In the genomic region with DNA sequence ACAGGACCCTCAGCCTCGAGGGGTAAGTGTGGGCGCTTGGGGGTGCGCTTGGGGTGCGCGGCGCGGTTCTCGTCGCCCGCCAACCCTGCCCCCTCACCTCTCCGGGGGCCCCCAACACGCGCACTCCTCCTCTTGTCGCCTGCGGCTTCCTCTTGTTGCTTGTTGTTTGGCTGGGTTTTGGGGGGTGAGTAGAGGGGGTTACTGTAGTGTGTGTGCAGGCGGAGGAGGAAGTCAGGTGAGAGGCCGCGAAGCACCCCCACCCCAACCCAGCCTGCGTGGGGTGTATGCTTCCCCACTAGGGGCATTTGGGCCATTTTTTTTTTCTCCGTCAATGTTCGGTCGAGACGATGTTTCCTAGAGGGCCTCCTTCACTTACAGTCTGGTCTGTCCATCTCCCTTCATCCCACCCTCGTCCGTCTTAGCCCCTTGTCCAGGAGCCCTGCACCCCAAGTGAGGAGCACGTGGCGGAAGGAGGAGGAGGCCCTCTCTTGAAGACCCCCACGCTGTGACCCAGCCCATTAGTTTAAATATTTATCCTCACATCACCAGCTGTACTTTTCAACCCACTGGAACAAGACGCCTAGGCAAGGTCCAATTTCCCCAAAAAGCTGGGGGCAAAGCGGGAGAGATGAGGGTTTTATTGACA, we compare ENCODE assay signal across 8 cellular contexts. TPM values are rescaled to one million over a fixed set of nuclear protein-coding genes. Genes with fewer than 3 reads are reported as not detected.
A peak's percentile ranks its signal among the peaks of the same experiment; 100 is the strongest.
DNase-seq lines count a peak whose midpoint lies in the region; ATAC-seq and FAIRE-seq lines count a peak whose summit lies in the region.

No MANE protein-coding gene starts in this region.

- peak overlapping the region; percentile 55 to 95 (median 89); a peak in 21 of 22 replicates for H3K27ac ChIP-seq in BLaER1 treated with 17β-estradiol and CSF1 and Interleukin-3, amounts not matched to agents 10 nM and 100 nM
- H3K27ac ChIP-seq in right cardiac atrium (ENCODE audit: low read length) (no peak overlapping the region), small intestine (ENCODE audit: low read depth in 1 of 2, low read length in 1 of 2) (peak overlapping the region in 1 of 2 donors; percentile 43)

- no peak for FAIRE-seq in small intestine (lab: Jason Lieb, UNC)

- peaks cover 9 to 19% (median 18%) of the 10 kb centered on the region in 11 experiments; a peak in 18 of 22 replicates for H3K27me3 ChIP-seq in BLaER1 treated with 17β-estradiol and CSF1 and Interleukin-3, amounts not matched to agents 10 nM and 100 nM
- H3K27me3 ChIP-seq in right cardiac atrium (ENCODE audit: control insufficient read depth, insufficient read depth): no peaks in the 10 kb centered on the region
- peaks cover 0 to 2% of the 10 kb centered on the region in 2 donors for H3K27me3 ChIP-seq in small intestine (ENCODE audit: control insufficient read depth in 2 of 2, insufficient read depth in 2 of 2, low read length in 2 of 2)

- peaks cover 58% of the 10 kb centered on the region for H3K36me3 Mint-ChIP-seq in activated T-helper 1 cell treated with anti-CD3 and anti-CD28 coated beads, Interleukin-12 subunit alpha, Interleukin-12 subunit beta, Interleukin-2, Interleukin-4 antibody, amounts not matched to agents 30 ng/mL and 10 ng/mL and 1 ng/mL, durations not matched to agents 14 hours and 24 hours and 36 hours (ENCODE audit: low read depth)

- H3K4me1 ChIP-seq in BLaER1 treated with 17β-estradiol and CSF1 and Interleukin-3, amounts not matched to agents 10 nM and 100 nM: peaks cover 34 to 49% (median 40%) of the 10 kb centered on the region in 10 experiments
- no peaks in the 10 kb centered on the region for H3K4me1 ChIP-seq in right cardiac atrium (ENCODE audit: control insufficient read depth, insufficient read depth, low read length)
- H3K4me1 ChIP-seq in small intestine (ENCODE audit: control insufficient read depth in 2 of 2, insufficient read depth in 1 of 2, low read depth in 1 of 2, low read length in 1 of 2): peaks cover 0 to 2% of the 10 kb centered on the region in 2 donors

- H3K4me2 ChIP-seq in BLaER1 treated with 17β-estradiol and CSF1 and Interleukin-3, amounts not matched to agents 10 nM and 100 nM: peak overlapping the region; percentile 83 to 98 (median 91)

- peaks cover 53% of the 10 kb centered on the region for H3K4me1 Mint-ChIP-seq in activated T-helper 1 cell treated with anti-CD3 and anti-CD28 coated beads, Interleukin-12 subunit alpha, Interleukin-12 subunit beta, Interleukin-2, Interleukin-4 antibody, amounts not matched to agents 30 ng/mL and 10 ng/mL and 1 ng/mL, durations not matched to agents 14 hours and 24 hours and 36 hours (ENCODE audit: low read depth)

- peak overlapping the region; percentile 82 to 95 (median 90) for H3K4me3 ChIP-seq in BLaER1 treated with 17β-estradiol and CSF1 and Interleukin-3, amounts not matched to agents 10 nM and 100 nM
- peak overlapping the region; percentile 75 for H3K4me3 ChIP-seq in right cardiac atrium (ENCODE audit: low read length)
- peak overlapping the region; percentile 55 to 59 for H3K4me3 ChIP-seq in small intestine (ENCODE audit: low read depth in 1 of 2, low read length in 2 of 2)

- peaks cover 0 to 46% (median 16%) of the 10 kb centered on the region in 11 experiments; a peak in 11 of 22 replicates for H4K20me1 ChIP-seq in BLaER1 treated with 17β-estradiol and CSF1 and Interleukin-3, amounts not matched to agents 10 nM and 100 nM

- intact Hi-C loops in activated T-helper 1 cell treated with anti-CD3 and anti-CD28 coated beads, Interleukin-12 subunit alpha, Interleukin-12 subunit beta, Interleukin-2, Interleukin-4 antibody, amounts not matched to agents 30 ng/mL and 10 ng/mL and 1 ng/mL, durations not matched to agents 14 hours and 24 hours and 36 hours (cut with micrococcal nuclease): loop anchor here (1.0 to 5.0 kb wide), 8 partner anchors 57 to 703 kb away; partner anchors contain the start of gene TBC1D5
- intact Hi-C loops in right cardiac atrium (cut with DNase I): no loop called here

- peak; percentile 69 for DNase-seq in NOMO-1 treated with dmso at 0.1 percent for 144 hours (lab: John Stamatoyannopoulos, UW; ENCODE audit: unreplicated experiment)
- peak; percentile 71 for DNase-seq in activated T-helper 1 cell treated with anti-CD3 and anti-CD28 coated beads, Interleukin-12 subunit alpha, Interleukin-12 subunit beta, Interleukin-2, Interleukin-4 antibody, amounts not matched to agents 30 ng/mL and 10 ng/mL and 1 ng/mL, durations not matched to agents 14 hours and 24 hours and 36 hours (ENCODE audit: low spot score)
- no peak for DNase-seq in right cardiac atrium
- peak; percentile 45 for DNase-seq in small intestine
- no peak for DNase-seq in AG20443 (ENCODE audit: low spot score)

- H3K9me3 Mint-ChIP-seq in activated T-helper 1 cell treated with anti-CD3 and anti-CD28 coated beads, Interleukin-12 subunit alpha, Interleukin-12 subunit beta, Interleukin-2, Interleukin-4 antibody, amounts not matched to agents 30 ng/mL and 10 ng/mL and 1 ng/mL, durations not matched to agents 14 hours and 24 hours and 36 hours: peaks cover 9% of the 10 kb centered on the region

- 6% methylated on average over 30 of the region's 30 CpGs for WGBS in right cardiac atrium
- WGBS in small intestine, 3 donors: 4 to 5% (median 5%) methylated on average over 27 to 30 of the region's 30 CpGs

- H3K4me3 Mint-ChIP-seq in activated T-helper 1 cell treated with anti-CD3 and anti-CD28 coated beads, Interleukin-12 subunit alpha, Interleukin-12 subunit beta, Interleukin-2, Interleukin-4 antibody, amounts not matched to agents 30 ng/mL and 10 ng/mL and 1 ng/mL, durations not matched to agents 14 hours and 24 hours and 36 hours: peak overlapping the region; percentile 98

- ATAC-seq in GM21526 (IDR thresholded peaks at IDR 0.05; ENCODE audit: low FRiP score, unreplicated experiment) (peak; percentile 4), right cardiac atrium (peak; percentile 38 to 40), HG03108 (IDR thresholded peaks at IDR 0.05; ENCODE audit: unreplicated experiment) (no peak)

- H3K9ac ChIP-seq in BLaER1 treated with 17β-estradiol and CSF1 and Interleukin-3, amounts not matched to agents 10 nM and 100 nM: peak overlapping the region; percentile 82 to 96 (median 89)

- peak overlapping the region; percentile 89 for H3K27ac Mint-ChIP-seq in activated T-helper 1 cell treated with anti-CD3 and anti-CD28 coated beads, Interleukin-12 subunit alpha, Interleukin-12 subunit beta, Interleukin-2, Interleukin-4 antibody, amounts not matched to agents 30 ng/mL and 10 ng/mL and 1 ng/mL, durations not matched to agents 14 hours and 24 hours and 36 hours

- H3K9me3 ChIP-seq in BLaER1 treated with 17β-estradiol and CSF1 and Interleukin-3, amounts not matched to agents 10 nM and 100 nM (replicated peaks in 1 of 11): peaks cover 17 to 32% (median 29%) of the 10 kb centered on the region in 11 experiments
- H3K9me3 ChIP-seq in right cardiac atrium (ENCODE audit: control insufficient read depth, low read length): no peaks in the 10 kb centered on the region
- peaks cover 1% of the 10 kb centered on the region for H3K9me3 ChIP-seq in small intestine (ENCODE audit: control insufficient read depth, low read depth)

- H3K27me3 Mint-ChIP-seq in activated T-helper 1 cell treated with anti-CD3 and anti-CD28 coated beads, Interleukin-12 subunit alpha, Interleukin-12 subunit beta, Interleukin-2, Interleukin-4 antibody, amounts not matched to agents 30 ng/mL and 10 ng/mL and 1 ng/mL, durations not matched to agents 14 hours and 24 hours and 36 hours (ENCODE audit: insufficient read depth): peaks cover 1% of the 10 kb centered on the region

- H3K36me3 ChIP-seq in BLaER1 treated with 17β-estradiol and CSF1 and Interleukin-3, amounts not matched to agents 10 nM and 100 nM: peaks cover 9 to 31% (median 22%) of the 10 kb centered on the region in 11 experiments; a peak in 21 of 22 replicates
- H3K36me3 ChIP-seq in small intestine (ENCODE audit: control insufficient read depth in 2 of 2, insufficient read depth in 2 of 2, low read length in 2 of 2): no peaks in the 10 kb centered on the region

RNA-seq across cellular contexts. Expression of gene SATB1, which starts 20.4 kb away (rescaled TPM):
- 679 and 686 TPM in 2 replicates for total RNA-seq in activated T-helper 1 cell treated with anti-CD3 and anti-CD28 coated beads, Interleukin-12 subunit alpha, Interleukin-12 subunit beta, Interleukin-2, Interleukin-4 antibody, amounts not matched to agents 30 ng/mL and 10 ng/mL and 1 ng/mL, durations not matched to agents 14 hours and 24 hours and 36 hours
- 10 to 100 TPM; 32.7 to 48.3 (median 38.0) TPM for total RNA-seq in right cardiac atrium
- 21.5 TPM for polyA plus RNA-seq in right cardiac atrium
- polyA plus RNA-seq in small intestine: 10 to 100 TPM in 1 of 3 donors, 1 to 10 TPM in 2; 8.1 to 10.7 (median 9.5) TPM

Comparison
In these comparisons a context has a peak if more than half of its experiments do, and no peak if none do; other contexts are left out.
1. DNase-seq: peak in NOMO-1 treated with dmso at 0.1 percent for 144 hours (single experiment), activated T-helper 1 cell treated with anti-CD3 and anti-CD28 coated beads, Interleukin-12 subunit alpha, Interleukin-12 subunit beta, Interleukin-2, Interleukin-4 antibody, amounts not matched to agents 30 ng/mL and 10 ng/mL and 1 ng/mL, durations not matched to agents 14 hours and 24 hours and 36 hours (single experiment) and small intestine (single experiment); none in right cardiac atrium (0 of 3) and AG20443 (single experiment).
2. RNA of gene SATB1, which starts 20.4 kb away (total RNA-seq): 679 to 686 TPM in activated T-helper 1 cell treated with anti-CD3 and anti-CD28 coated beads, Interleukin-12 subunit alpha, Interleukin-12 subunit beta, Interleukin-2, Interleukin-4 antibody, amounts not matched to agents 30 ng/mL and 10 ng/mL and 1 ng/mL, durations not matched to agents 14 hours and 24 hours and 36 hours; 32.7 to 48.3 TPM in right cardiac atrium; every median in the first group is over 10 times any median in the second.
3. Peak in every context shown above with its lines, with median percentiles within 50 percentile points of each other: H3K4me3 ChIP-seq.